In the genomic region with DNA sequence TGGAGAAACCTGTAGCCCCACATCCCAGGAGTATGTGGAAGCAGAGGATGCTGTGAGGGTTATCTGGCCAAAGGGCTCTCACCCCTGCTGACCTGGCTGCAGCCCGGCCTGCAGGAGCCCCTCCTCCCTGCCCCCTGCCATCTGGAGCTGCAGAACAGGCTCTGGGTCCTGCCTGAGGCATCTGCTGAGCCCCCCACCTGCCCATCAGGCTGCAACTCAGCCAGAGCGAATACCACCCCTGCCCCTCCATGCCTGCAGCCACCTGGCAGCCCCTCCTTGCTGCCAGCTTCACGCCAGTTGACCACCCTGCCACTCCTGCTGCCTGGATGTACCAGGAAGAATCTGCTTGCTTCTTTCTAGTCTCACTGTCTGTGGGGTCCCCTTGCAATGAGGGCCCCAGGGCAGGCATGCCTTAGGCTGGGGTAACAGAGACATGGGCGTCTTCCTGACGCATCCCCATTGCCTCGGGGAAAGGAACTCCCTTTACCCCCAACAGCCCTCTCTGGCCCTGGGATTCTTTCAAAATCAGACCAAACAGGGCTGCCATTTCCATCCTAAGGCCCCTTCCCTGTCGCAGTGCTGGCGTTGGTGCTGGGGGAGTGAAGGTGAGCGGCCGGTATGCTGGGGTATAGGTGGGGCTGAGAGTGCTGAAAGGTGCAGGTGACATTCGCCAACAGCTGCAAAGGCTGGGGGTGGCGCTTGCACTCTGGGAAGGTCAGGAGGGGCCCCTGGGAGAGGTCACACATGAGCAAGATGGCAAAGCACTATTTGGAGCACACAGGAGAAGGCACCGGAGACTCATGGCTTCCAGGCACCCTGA, we compare ENCODE assay signal across 15 cellular contexts.
DNase-seq lines count a peak whose midpoint lies in the region; ATAC-seq and TF ChIP-seq lines count a peak whose summit lies in the region.
"Had no signal": no experiment of that assay in that cellular context is flagged by ENCODE, and none has a peak within 500 bp of the region (broad histone marks: within the 10 kb centered on the region; RNA-seq: fewer than 3 reads in every experiment).

No MANE protein-coding gene starts in this region.

- no peak overlapping the region for H3K4me3 Mint-ChIP-seq in activated CD4-positive, alpha-beta T cell treated with anti-CD3 and anti-CD28 coated beads for 36 hours
- H3K4me3 Mint-ChIP-seq in activated CD8-positive, alpha-beta T cell treated with anti-CD3 and anti-CD28 coated beads for 36 hours, result no peak overlapping the region
- H3K4me3 Mint-ChIP-seq in MCF 10A (ENCODE audit: unreplicated experiment), result no peak overlapping the region

- no peak overlapping the region for H2AFZ ChIP-seq in neuronal stem cell (ENCODE audit: low read length)

- no peak overlapping the region for H3K4me3 ChIP-seq in neuronal stem cell (ENCODE audit: low read length in 2 of 2)
- no peak overlapping the region for H3K4me3 ChIP-seq in heart right ventricle
- H3K4me3 ChIP-seq: A549, left ventricle myocardium inferior had no signal

- no peak for ATAC-seq in activated CD4-positive, alpha-beta T cell treated with anti-CD3 and anti-CD28 coated beads for 36 hours
- ATAC-seq in GM19455 (IDR thresholded peaks at IDR 0.05; ENCODE audit: unreplicated experiment) (peak; percentile 10), heart right ventricle (no peak), GM21447 (IDR thresholded peaks at IDR 0.05; ENCODE audit: unreplicated experiment) (no peak)
- ATAC-seq in activated CD8-positive, alpha-beta T cell treated with anti-CD3 and anti-CD28 coated beads for 36 hours, result no peak

- no peak for TF ChIP-seq CTCF in activated CD8-positive, alpha-beta T cell treated with anti-CD3 and anti-CD28 coated beads for 36 hours (IDR thresholded peaks at IDR 0.05)
- TF ChIP-seq CTCF in MCF 10A (IDR thresholded peaks at IDR 0.05; ENCODE audit: unreplicated experiment), result no peak
- TF ChIP-seq CTCF in heart right ventricle (IDR thresholded peaks at IDR 0.05), result no peak

- no peak overlapping the region for H3K27ac ChIP-seq in neuronal stem cell (replicated peaks; ENCODE audit: low read length)
- H3K27ac ChIP-seq in heart right ventricle, result peak overlapping the region in 1 of 10 donors; percentile 52
- H3K27ac ChIP-seq: A549, left ventricle myocardium inferior had no signal

- H3K4ac ChIP-seq in neuronal stem cell (ENCODE audit: low read length), result no peak overlapping the region

- peaks cover 21% of the 10 kb centered on the region for H3K4me1 Mint-ChIP-seq in activated CD4-positive, alpha-beta T cell treated with anti-CD3 and anti-CD28 coated beads for 36 hours
- peaks cover 28% of the 10 kb centered on the region for H3K4me1 Mint-ChIP-seq in activated CD8-positive, alpha-beta T cell treated with anti-CD3 and anti-CD28 coated beads for 36 hours (ENCODE audit: low read depth)
- H3K4me1 Mint-ChIP-seq in MCF 10A (ENCODE audit: insufficient read depth, unreplicated experiment), result no peaks in the 10 kb centered on the region

- H3K36me3 Mint-ChIP-seq in activated CD4-positive, alpha-beta T cell treated with anti-CD3 and anti-CD28 coated beads for 36 hours (ENCODE audit: low read depth), result no peaks in the 10 kb centered on the region
- no peaks in the 10 kb centered on the region for H3K36me3 Mint-ChIP-seq in activated CD8-positive, alpha-beta T cell treated with anti-CD3 and anti-CD28 coated beads for 36 hours (ENCODE audit: low read depth)
- no peaks in the 10 kb centered on the region for H3K36me3 Mint-ChIP-seq in MCF 10A (ENCODE audit: insufficient read depth, unreplicated experiment)
- H3K36me3 Mint-ChIP-seq: activated naive CD4-positive, alpha-beta T cell treated with anti-CD3 and anti-CD28 coated beads, Interleukin-2, amount 50 U/mL, for 72 hours had no signal

- POLR2A ChIA-PET in activated CD4-positive, alpha-beta T cell treated with anti-CD3 and anti-CD28 coated beads for 36 hours (lab: Charles Lee), result no interaction called here
- POLR2A ChIA-PET in activated CD8-positive, alpha-beta T cell treated with anti-CD3 and anti-CD28 coated beads for 36 hours (lab: Charles Lee), result no interaction called here
- POLR2A ChIA-PET in MCF 10A (lab: Yijun Ruan, JAX), result no interaction called here

- H2BK5ac ChIP-seq in neuronal stem cell (ENCODE audit: low read length), result peak overlapping the region; percentile 48

- peaks cover 3% of the 10 kb centered on the region for H3K27me3 Mint-ChIP-seq in activated CD4-positive, alpha-beta T cell treated with anti-CD3 and anti-CD28 coated beads for 36 hours
- no peaks in the 10 kb centered on the region for H3K27me3 Mint-ChIP-seq in activated CD8-positive, alpha-beta T cell treated with anti-CD3 and anti-CD28 coated beads for 36 hours
- H3K27me3 Mint-ChIP-seq in MCF 10A (ENCODE audit: insufficient read depth, unreplicated experiment), result no peaks in the 10 kb centered on the region

- no peak overlapping the region for H3K4me2 ChIP-seq in neuronal stem cell (ENCODE audit: insufficient read depth, low read length, poor library complexity, severe bottlenecking)
- H3K4me2 ChIP-seq: A549 had no signal

- no peak overlapping the region for H4K8ac ChIP-seq in neuronal stem cell (ENCODE audit: low read depth, low read length)

- H4K91ac ChIP-seq in neuronal stem cell (ENCODE audit: low read depth, low read length, poor library complexity), result no peak overlapping the region

- no peak for DNase-seq in activated CD4-positive, alpha-beta T cell treated with anti-CD3 and anti-CD28 coated beads for 36 hours
- no peak for DNase-seq in activated CD4-positive, alpha-beta T cell treated with anti-CD3 and anti-CD28 coated beads, Interleukin-2, amount 50 U/mL, for 4 hours
- DNase-seq in activated CD8-positive, alpha-beta T cell treated with anti-CD3 and anti-CD28 coated beads for 36 hours, result no peak
- DNase-seq in neuronal stem cell (ENCODE audit: low spot score) (no peak), MCF 10A (ENCODE audit: unreplicated experiment) (no peak), heart right ventricle (no peak)
- DNase-seq: CD4-positive, alpha-beta memory T cell; effector CD4-positive, alpha-beta T cell; left ventricle myocardium inferior; NCI-H2107; SHP77 treated with DMSO at 0.1 percent for 48 hours had no signal

- peaks cover 0 to 3% (median 0%) of the 10 kb centered on the region in 3 experiments for H3K27me3 ChIP-seq in neuronal stem cell (ENCODE audit: control insufficient read depth in 3 of 3, insufficient read depth in 3 of 3, low read depth in 1 of 3, low read length in 3 of 3)
- peaks cover 0 to 68% (median 38%) of the 10 kb centered on the region in 7 donors for H3K27me3 ChIP-seq in heart right ventricle

- no peak overlapping the region for H2BK120ac ChIP-seq in neuronal stem cell (ENCODE audit: low read depth, low read length)

- peak overlapping the region; percentile 81 for H3K18ac ChIP-seq in neuronal stem cell (ENCODE audit: low read length)

- H3K9ac ChIP-seq in neuronal stem cell (ENCODE audit: low read depth, low read length, poor library complexity), result peak overlapping the region; percentile 67

- CTCF ChIA-PET in activated CD4-positive, alpha-beta T cell treated with anti-CD3 and anti-CD28 coated beads for 36 hours (lab: Charles Lee), result no interaction called here
- CTCF ChIA-PET in activated CD8-positive, alpha-beta T cell treated with anti-CD3 and anti-CD28 coated beads for 36 hours (lab: Charles Lee), result no interaction called here
- CTCF ChIA-PET in MCF 10A (lab: Yijun Ruan, JAX), result no interaction called here

- H3K9me3 ChIP-seq in neuronal stem cell (replicated peaks in 1 of 2; ENCODE audit: control insufficient read depth in 2 of 2, insufficient read depth in 1 of 2, low read depth in 1 of 2, low read length in 2 of 2) (no peaks in the 10 kb centered on the region), heart right ventricle (no peaks in the 10 kb centered on the region)
- H3K9me3 ChIP-seq: A549, left ventricle myocardium inferior had no signal

- no peaks in the 10 kb centered on the region for H3K79me1 ChIP-seq in neuronal stem cell (ENCODE audit: low read depth, low read length)

- peak overlapping the region; percentile 67 for H3K27ac Mint-ChIP-seq in activated CD4-positive, alpha-beta T cell treated with anti-CD3 and anti-CD28 coated beads for 36 hours
- H3K27ac Mint-ChIP-seq in activated CD8-positive, alpha-beta T cell treated with anti-CD3 and anti-CD28 coated beads for 36 hours, result peak overlapping the region; percentile 76
- no peak overlapping the region for H3K27ac Mint-ChIP-seq in MCF 10A (ENCODE audit: low read depth, unreplicated experiment)

- peak overlapping the region; percentile 33 for H2AK5ac ChIP-seq in neuronal stem cell (ENCODE audit: low read depth, low read length)

- no TSS peak for BruUV-seq in MCF 10A (replicated peaks; lab: Mats Ljungman, UMichigan)

- intact Hi-C loops in activated CD4-positive, alpha-beta T cell treated with anti-CD3 and anti-CD28 coated beads for 36 hours (cut with DNase I, micrococcal nuclease), result loop anchor here (1.0 to 5.0 kb wide), 2 partner anchors 17 to 1360 kb away; a partner anchor contains a TSS
- intact Hi-C loops in activated CD8-positive, alpha-beta T cell treated with anti-CD3 and anti-CD28 coated beads for 36 hours (cut with micrococcal nuclease), result no loop called here
- intact Hi-C loops in MCF 10A (cut with micrococcal nuclease) (no loop called here), heart right ventricle (cut with DNase I) (no loop called here)

- H2BK15ac ChIP-seq in neuronal stem cell (ENCODE audit: low read length), result peak overlapping the region; percentile 12

- H3K4me1 ChIP-seq in neuronal stem cell (ENCODE audit: control insufficient read depth in 2 of 2, insufficient read depth in 1 of 2, low read depth in 1 of 2, low read length in 2 of 2) (peaks cover 0 to 6% of the 10 kb centered on the region in 2 donors), heart right ventricle (peaks cover 0 to 11% (median 0%) of the 10 kb centered on the region in 9 donors)
- H3K4me1 ChIP-seq: A549, left ventricle myocardium inferior had no signal

- H3K23ac ChIP-seq in neuronal stem cell (ENCODE audit: low read depth, low read length, poor library complexity), result no peak overlapping the region

- H3K9me3 Mint-ChIP-seq in activated CD4-positive, alpha-beta T cell treated with anti-CD3 and anti-CD28 coated beads for 36 hours (ENCODE audit: low read depth), result no peaks in the 10 kb centered on the region
- no peaks in the 10 kb centered on the region for H3K9me3 Mint-ChIP-seq in activated CD8-positive, alpha-beta T cell treated with anti-CD3 and anti-CD28 coated beads for 36 hours
- H3K9me3 Mint-ChIP-seq in MCF 10A (ENCODE audit: unreplicated experiment), result peaks cover 13% of the 10 kb centered on the region
- H3K9me3 Mint-ChIP-seq: activated naive CD4-positive, alpha-beta T cell treated with anti-CD3 and anti-CD28 coated beads, Interleukin-2, amount 50 U/mL, for 72 hours; CD4-positive, alpha-beta memory T cell had no signal

- H3K14ac ChIP-seq in neuronal stem cell (ENCODE audit: low read length), result no peak overlapping the region

- no CpG with 5 or more reads among the region's 13 CpGs for WGBS in neuronal stem cell (ENCODE audit: extremely low coverage in 2 of 2, insufficient read length in 2 of 2, insufficient replicate concordance in 1 of 2), 2 donors
- WGBS in heart right ventricle, 2 donors, result 40 to 58% methylated on average over 13 of the region's 13 CpGs

- no peaks in the 10 kb centered on the region for H3K36me3 ChIP-seq in neuronal stem cell (replicated peaks in 1 of 2; ENCODE audit: control insufficient read depth in 2 of 2, insufficient read depth in 2 of 2, low read length in 2 of 2)
- no peaks in the 10 kb centered on the region for H3K36me3 ChIP-seq in heart right ventricle
- H3K36me3 ChIP-seq: left ventricle myocardium inferior had no signal

- H2BK12ac ChIP-seq in neuronal stem cell (ENCODE audit: low read length), result no peak overlapping the region

Comparison
In these comparisons a context has a peak if more than half of its experiments do, and no peak if none do; other contexts are left out.
1. intact Hi-C loops: an anchor here in activated CD4-positive, alpha-beta T cell treated with anti-CD3 and anti-CD28 coated beads for 36 hours (1.0 to 5.0 kb wide); none called in activated CD8-positive, alpha-beta T cell treated with anti-CD3 and anti-CD28 coated beads for 36 hours, MCF 10A and heart right ventricle.